ENCODE assay signal across 14 cellular contexts in the genomic region with DNA sequence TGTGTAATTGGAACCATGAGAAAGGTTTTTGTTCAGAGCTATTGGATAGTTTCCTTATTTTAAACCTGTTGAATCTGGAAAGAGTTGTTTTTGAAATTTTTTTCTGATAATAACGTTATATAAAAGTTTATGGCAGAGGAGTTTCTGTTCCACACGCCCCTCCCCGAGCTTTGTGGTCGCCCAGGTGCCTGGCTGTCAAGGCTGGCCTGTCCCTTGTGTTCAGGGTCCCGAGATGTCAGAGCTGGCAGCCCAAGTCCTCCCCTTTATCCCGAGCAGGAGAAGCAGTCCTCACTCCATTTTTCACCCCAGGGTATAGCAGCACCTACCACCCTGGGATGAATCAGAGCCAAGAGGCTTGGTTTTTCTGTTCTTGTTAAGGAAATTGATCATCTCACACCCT. TPM values are rescaled to one million over a fixed set of nuclear protein-coding genes. Genes with fewer than 3 reads are reported as not detected.
DNase-seq lines count a peak whose midpoint lies in the region; ATAC-seq and TF ChIP-seq lines count a peak whose summit lies in the region.
"Had no signal": no experiment of that assay in that cellular context is flagged by ENCODE, and none has a peak within 500 bp of the region (broad histone marks: within the 10 kb centered on the region; RNA-seq: fewer than 3 reads in every experiment).

No MANE protein-coding gene starts in this region.

- peak overlapping the region; percentile 89 for H3K4me3 Mint-ChIP-seq in activated T-helper 17 cell treated with anti-CD3 and anti-CD28 coated beads, Interleukin-2, amount 50 U/mL, for 72 hours

- no peak overlapping the region for H3K4me3 ChIP-seq in right atrium auricular region
- H3K4me3 ChIP-seq in mesodermal cell (ENCODE audit: extremely low read depth, insufficient read depth, low read length, poor library complexity, severe bottlenecking), result no peak overlapping the region
- H3K4me3 ChIP-seq: pancreas, vagina had no signal

- DNase-seq in left ventricle myocardium superior (peak; percentile 0), right atrium auricular region (ENCODE audit: low spot score) (no peak)
- no peak for DNase-seq in central memory CD4-positive, alpha-beta T cell
- DNase-seq: Calu3 had no signal

- H3K27me3 ChIP-seq in right atrium auricular region, result no peaks in the 10 kb centered on the region
- H3K27me3 ChIP-seq: pancreas, vagina had no signal

- peaks cover 20% of the 10 kb centered on the region for H3K36me3 Mint-ChIP-seq in activated T-helper 17 cell treated with anti-CD3 and anti-CD28 coated beads, Interleukin-2, amount 50 U/mL, for 72 hours (ENCODE audit: low read depth)

- intact Hi-C loops in left ventricle myocardium superior (cut with micrococcal nuclease), result no loop called here

- ATAC-seq in left ventricle myocardium superior (no peak), GM19467 (IDR thresholded peaks at IDR 0.05; ENCODE audit: unreplicated experiment) (no peak), HG03139 (IDR thresholded peaks at IDR 0.05; ENCODE audit: unreplicated experiment) (no peak), HG02884 (IDR thresholded peaks at IDR 0.05; ENCODE audit: unreplicated experiment) (no peak)
- no peak for ATAC-seq in activated T-helper 17 cell treated with anti-CD3 and anti-CD28 coated beads, Interleukin-2, amount 50 U/mL, for 72 hours (replicated peaks)
- ATAC-seq: activated CD4-positive, CD25-positive, alpha-beta regulatory T cell treated with anti-CD3 and anti-CD28 coated beads, Interleukin-2, amount 50 U/mL, for 24 hours; HepG2 had no signal

- no peak overlapping the region for H3K27ac Mint-ChIP-seq in activated T-helper 17 cell treated with anti-CD3 and anti-CD28 coated beads, Interleukin-2, amount 50 U/mL, for 72 hours

- no peak for TF ChIP-seq CTCF in right atrium auricular region (IDR thresholded peaks at IDR 0.05)

- H3K4me1 Mint-ChIP-seq in activated T-helper 17 cell treated with anti-CD3 and anti-CD28 coated beads, Interleukin-2, amount 50 U/mL, for 72 hours, result peaks cover 29% of the 10 kb centered on the region

- H3K27ac ChIP-seq in right atrium auricular region (peak overlapping the region in 1 of 2 donors; percentile 29), mesodermal cell (ENCODE audit: low read depth, low read length, severe bottlenecking) (peak overlapping the region; percentile 74)

- H3K27me3 Mint-ChIP-seq in activated T-helper 17 cell treated with anti-CD3 and anti-CD28 coated beads, Interleukin-2, amount 50 U/mL, for 72 hours, result no peaks in the 10 kb centered on the region

- H3K9me3 Mint-ChIP-seq in activated T-helper 17 cell treated with anti-CD3 and anti-CD28 coated beads, Interleukin-2, amount 50 U/mL, for 72 hours, result no peaks in the 10 kb centered on the region

- H3K4me1 ChIP-seq in right atrium auricular region (peaks cover 0 to 39% of the 10 kb centered on the region in 2 donors), mesodermal cell (ENCODE audit: control insufficient read depth, insufficient read depth, low read length, poor library complexity, severe bottlenecking) (peaks cover 38% of the 10 kb centered on the region)
- H3K4me1 ChIP-seq: pancreas had no signal

- peaks cover 12% of the 10 kb centered on the region for H3K36me3 ChIP-seq in right atrium auricular region
- peaks cover 11% of the 10 kb centered on the region for H3K36me3 ChIP-seq in mesodermal cell (ENCODE audit: control insufficient read depth, insufficient read depth, low read length)
- H3K36me3 ChIP-seq: pancreas had no signal

- H3K9me3 ChIP-seq in right atrium auricular region (no peaks in the 10 kb centered on the region), mesodermal cell (ENCODE audit: control insufficient read depth, low read length) (no peaks in the 10 kb centered on the region)
- H3K9me3 ChIP-seq: pancreas, vagina had no signal

- WGBS in mesodermal cell (ENCODE audit: insufficient coverage in 2 of 2), 2 experiments, result 100% methylated on average over 1 to 3 of the region's 6 CpGs

RNA-seq across cellular contexts. Expression of a gene that starts 26.2 kb away (rescaled TPM):
- 0.15 TPM for total RNA-seq in left ventricle myocardium superior
- not detected for total RNA-seq in right atrium auricular region
- not detected for total RNA-seq in activated T-helper 17 cell treated with anti-CD3 and anti-CD28 coated beads, Interleukin-2, amount 50 U/mL, for 72 hours
- polyA plus RNA-seq in mesodermal cell (2013, experiment 1 of 2), result not detected
- polyA plus RNA-seq in mesodermal cell (2013, experiment 2 of 2), result 0.15 TPM
- total RNA-seq: Calu3, HepG2, pancreas, RPMI7951 had no signal
- polyA plus RNA-seq: HepG2 had no signal
